9 cellular contexts compared by ENCODE assay signal in genomic region chrX:20224814-20225487, GRCh38. TPM values are rescaled to one million over a fixed set of nuclear protein-coding genes. Genes with fewer than 3 reads are reported as not detected.
DNase-seq lines count a peak whose midpoint lies in the region; ATAC-seq and TF ChIP-seq lines count a peak whose summit lies in the region.
"Had no signal": no experiment of that assay in that cellular context is flagged by ENCODE, and none has a peak within 500 bp of the region (broad histone marks: within the 10 kb centered on the region; RNA-seq: fewer than 3 reads in every experiment).

No MANE protein-coding gene starts in this region.

- H3K27me3 ChIP-seq in uterus: no peaks in the 10 kb centered on the region

- no peaks in the 10 kb centered on the region for H3K9me3 Mint-ChIP-seq in activated naive CD8-positive, alpha-beta T cell (ENCODE audit: low read depth)

- H3K36me3 ChIP-seq in uterus: no peaks in the 10 kb centered on the region

- peaks cover 53% of the 10 kb centered on the region for H3K4me1 Mint-ChIP-seq in activated naive CD8-positive, alpha-beta T cell (ENCODE audit: low read depth)

- no peaks in the 10 kb centered on the region for H3K4me1 ChIP-seq in uterus

- no peaks in the 10 kb centered on the region for H3K27me3 Mint-ChIP-seq in activated naive CD8-positive, alpha-beta T cell

- DNase-seq in A172 (ENCODE audit: low spot score) (peak; percentile 40), uterus (no peak), SHP77 (lab: John Stamatoyannopoulos, UW) (no peak), NCI-H82 treated with DMSO at 0.1 percent for 48 hours (lab: John Stamatoyannopoulos, UW; ENCODE audit: unreplicated experiment) (no peak), UCSD-AML1 (lab: John Stamatoyannopoulos, UW; ENCODE audit: unreplicated experiment) (no peak)
- DNase-seq: GF-D8 had no signal

- TF ChIP-seq POLR2A in uterus (IDR thresholded peaks at IDR 0.05): no peak

- no peaks in the 10 kb centered on the region for H3K9me3 ChIP-seq in uterus

- H3K4me3 Mint-ChIP-seq in activated naive CD8-positive, alpha-beta T cell: peak overlapping the region; percentile 43

- H3K27ac ChIP-seq in uterus: no peak overlapping the region

- intact Hi-C loops in uterus (cut with DNase I; ENCODE audit: low total_unique reads): no loop called here

- no peak overlapping the region for H3K4me3 ChIP-seq in uterus

- ATAC-seq in GM18868 (IDR thresholded peaks at IDR 0.05; ENCODE audit: unreplicated experiment) (peak; percentile 93), HG02970 (IDR thresholded peaks at IDR 0.05; ENCODE audit: low FRiP score, unreplicated experiment) (peak; percentile 68)

- H3K36me3 Mint-ChIP-seq in activated naive CD8-positive, alpha-beta T cell: peaks cover 12% of the 10 kb centered on the region

- TF ChIP-seq CTCF in uterus (IDR thresholded peaks at IDR 0.05): no peak

- peak overlapping the region; percentile 81 for H3K27ac Mint-ChIP-seq in activated naive CD8-positive, alpha-beta T cell

RNA-seq across cellular contexts. Expression of gene RPS6KA3, which starts 41.8 kb away (rescaled TPM):
- 56.4 and 62.5 TPM in 2 replicates for total RNA-seq in A172 (2014; rRNA removed; shearing (Covaris generic))
- total RNA-seq in uterus: 10 to 100 TPM; 48.9 to 59.0 (median 50.6) TPM
